In genomic region chr14:79011091-79011919, GRCh38 we compare ENCODE assay signal across 8 cellular contexts.
DNase-seq lines count a peak whose midpoint lies in the region; ATAC-seq, FAIRE-seq and TF ChIP-seq lines count a peak whose summit lies in the region.

No MANE protein-coding gene starts in this region.

- no peak for TF ChIP-seq POLR2A in A549 (IDR thresholded peaks at IDR 0.05; ENCODE audit: low read length)
- TF ChIP-seq POLR2A in Peyer's patch (IDR thresholded peaks at IDR 0.05) = no peak

- CTCF ChIA-PET in A549 (lab: Yijun Ruan, JAX) = interaction anchor here (1.0 to 1.1 kb wide), 2 partner anchors 14 to 1978 kb away, joined by 3 read pairs; no protein-coding TSS in a partner anchor

- H3K9me3 ChIP-seq in A549 = no peaks in the 10 kb centered on the region
- no peaks in the 10 kb centered on the region for H3K9me3 ChIP-seq in Peyer's patch

- ATAC-seq in A549 (peak; percentile 81 to 82), HG02798 (IDR thresholded peaks at IDR 0.05; ENCODE audit: poor library complexity, unreplicated experiment) (no peak)

- no peak for FAIRE-seq in A549 (lab: Jason Lieb, UNC)

- TF ChIP-seq EP300 in A549 (IDR thresholded peaks at IDR 0.05) = no peak

- TF ChIP-seq RAD21 in A549 (conservative IDR thresholded peaks at IDR 0.05 in 1 of 2, IDR thresholded peaks at IDR 0.05 in 1 of 2) = peak; percentile 55 to 67

- DNase-seq in A549 (ENCODE audit: low read depth in 1 of 2, low spot score in 1 of 2) = peak; percentile 8 to 48
- peak; percentile 13 for DNase-seq in GM10266 (ENCODE audit: extremely low spot score)
- peak; percentile 54 for DNase-seq in NCI-H2227 (lab: John Stamatoyannopoulos, UW; ENCODE audit: unreplicated experiment)
- DNase-seq in cardiac fibroblast (ENCODE audit: low read depth in 2 of 2) = peak; percentile 58 to 91
- DNase-seq in midbrain (lab: John Stamatoyannopoulos, UW) = peak; percentile 57
- DNase-seq in Peyer's patch = no peak
- DNase-seq in activated CD8-positive, alpha-beta memory T cell treated with anti-CD3 and anti-CD28 coated beads, Interleukin-2, amount 50 U/mL, for 4 hours = no peak

- H3K4me2 ChIP-seq in A549 = peak overlapping the region; percentile 56

- TF ChIP-seq CTCF in A549 (IDR thresholded peaks at IDR 0.05) = peak; percentile 48
- peak; percentile 40 for TF ChIP-seq CTCF in GM10266 (IDR thresholded peaks at IDR 0.05; ENCODE audit: control insufficient read depth, insufficient read depth, low read depth, missing control alignments)
- TF ChIP-seq CTCF in cardiac fibroblast (IDR thresholded peaks at IDR 0.05; ENCODE audit: low read depth, low read length) = no peak
- TF ChIP-seq CTCF in Peyer's patch (IDR thresholded peaks at IDR 0.05) = peak in 3 of 6 experiments; percentile 21 to 39 (median 37)

- H3K4me1 ChIP-seq in A549 = peaks cover 8% of the 10 kb centered on the region
- H3K4me1 ChIP-seq in Peyer's patch = no peaks in the 10 kb centered on the region

- H3K27me3 ChIP-seq in Peyer's patch = no peaks in the 10 kb centered on the region

- POLR2A ChIA-PET in A549 (lab: Yijun Ruan, JAX) = no interaction called here

- H3K27ac ChIP-seq in A549 (0 out of 6 replicates have a peak overlapping the region, but pooled peaks of 1 of the 2 experiments have one; percentile 13), Peyer's patch (no peak overlapping the region)

- 16% methylated on average over 8 of the region's 8 CpGs for WGBS in A549 (ENCODE audit: missing lambda C conversion rate)

- H3K36me3 ChIP-seq in Peyer's patch = no peaks in the 10 kb centered on the region

- no peak overlapping the region for H3K4me3 ChIP-seq in A549
- no peak overlapping the region for H3K4me3 ChIP-seq in cardiac fibroblast (replicated peaks in 1 of 2; ENCODE audit: low read depth in 2 of 2, low read length in 2 of 2)
- no peak overlapping the region for H3K4me3 ChIP-seq in Peyer's patch

TF ChIP-seq in A549, 52 proteins besides CTCF, POLR2A, EP300 and RAD21:
- TF ChIP-seq HOXB5 (CRISPR knock-in tag; IDR thresholded peaks at IDR 0.05) = no peak
- peak; percentile 45; the same call in 2 of the 3 replicates for TF ChIP-seq SMC3 (IDR thresholded peaks at IDR 0.05)

Comparison
In these comparisons a context has a peak if more than half of its experiments do, and no peak if none do; other contexts are left out.
1. DNase-seq: peak in A549 (2 of 2), GM10266 (single experiment), NCI-H2227 (single experiment), cardiac fibroblast (2 of 2) and midbrain (single experiment); none in Peyer's patch (0 of 3) and activated CD8-positive, alpha-beta memory T cell treated with anti-CD3 and anti-CD28 coated beads, Interleukin-2, amount 50 U/mL, for 4 hours (single experiment).